ENCODE assay signal across 10 cellular contexts in genomic region chr12:119180380-119181040, GRCh38. TPM values are rescaled to one million over a fixed set of nuclear protein-coding genes. Genes with fewer than 3 reads are reported as not detected.
DNase-seq lines count a peak whose midpoint lies in the region; ATAC-seq and TF ChIP-seq lines count a peak whose summit lies in the region.
"Had no signal": no experiment of that assay in that cellular context is flagged by ENCODE, and none has a peak within 500 bp of the region (broad histone marks: within the 10 kb centered on the region; RNA-seq: fewer than 3 reads in every experiment).

No MANE protein-coding gene starts in this region.

- DNase-seq in Caki2 (ENCODE audit: low read depth) (peak; percentile 56), WTC11 (ENCODE audit: low spot score) (no peak), left ventricle myocardium superior (peak; percentile 64), progenitor cell of endocrine pancreas (ENCODE audit: low spot score, unreplicated experiment) (no peak), left lobe of liver (ENCODE audit: low spot score) (no peak)
- DNase-seq: activated CD4-positive, alpha-beta T cell treated with anti-CD3 and anti-CD28 coated beads, Interleukin-2, amount 10 ng/mL, durations not matched to agents 24 days and 14 days; glutamatergic neuron had no signal

- intact Hi-C loops in left ventricle myocardium superior (cut with micrococcal nuclease), result no loop called here

- CTCF ChIA-PET in WTC11 (lab: Charles Lee), result interaction anchor here (2.1 to 2.8 kb wide), 2 partner anchors 143 to 232 kb away, joined by 6 to 15 read pairs; no protein-coding TSS in a partner anchor

- H3K36me3 Mint-ChIP-seq in WTC11 (no peaks in the 10 kb centered on the region), progenitor cell of endocrine pancreas (ENCODE audit: insufficient read depth) (no peaks in the 10 kb centered on the region)

- peaks cover 50% of the 10 kb centered on the region for H3K4me1 Mint-ChIP-seq in WTC11
- peaks cover 46% of the 10 kb centered on the region for H3K4me1 Mint-ChIP-seq in progenitor cell of endocrine pancreas (ENCODE audit: low read depth)
- H3K4me1 Mint-ChIP-seq: activated CD4-positive, alpha-beta T cell treated with anti-CD3 and anti-CD28 coated beads, Interleukin-2, amount 10 ng/mL, durations not matched to agents 24 days and 14 days had no signal

- H3K4me3 Mint-ChIP-seq in WTC11 (peak overlapping the region; percentile 58), progenitor cell of endocrine pancreas (ENCODE audit: low read depth) (peak overlapping the region; percentile 71)
- H3K4me3 Mint-ChIP-seq: activated CD4-positive, alpha-beta T cell treated with anti-CD3 and anti-CD28 coated beads, Interleukin-2, amount 10 ng/mL, durations not matched to agents 24 days and 14 days had no signal

- TF ChIP-seq CTCF in WTC11 (IDR thresholded peaks at IDR 0.05) (no peak), progenitor cell of endocrine pancreas (IDR thresholded peaks at IDR 0.05; ENCODE audit: unreplicated experiment) (no peak)

- ATAC-seq in WTC11, result no peak
- no peak for ATAC-seq in left ventricle myocardium superior
- no peak for ATAC-seq in GM19455 (IDR thresholded peaks at IDR 0.05; ENCODE audit: unreplicated experiment)
- ATAC-seq in left lobe of liver, result no peak
- ATAC-seq in GM21528 (IDR thresholded peaks at IDR 0.05; ENCODE audit: low FRiP score, unreplicated experiment), result no peak
- no peak for ATAC-seq in HG02973 (IDR thresholded peaks at IDR 0.05; ENCODE audit: unreplicated experiment)

- no peaks in the 10 kb centered on the region for H3K9me3 Mint-ChIP-seq in WTC11
- H3K9me3 Mint-ChIP-seq in progenitor cell of endocrine pancreas (ENCODE audit: low read depth), result no peaks in the 10 kb centered on the region
- H3K9me3 Mint-ChIP-seq: activated CD4-positive, alpha-beta T cell treated with anti-CD3 and anti-CD28 coated beads, Interleukin-2, amount 10 ng/mL, durations not matched to agents 24 days and 14 days had no signal

- POLR2A ChIA-PET in WTC11 (lab: Charles Lee), result interaction anchor here (2.5 kb wide), 1 partner anchor 27 kb away, joined by 14 read pairs; no protein-coding TSS in a partner anchor

- no peaks in the 10 kb centered on the region for H3K27me3 Mint-ChIP-seq in WTC11 (ENCODE audit: low read depth)
- peaks cover 3% of the 10 kb centered on the region for H3K27me3 Mint-ChIP-seq in progenitor cell of endocrine pancreas
- H3K27me3 Mint-ChIP-seq: activated CD4-positive, alpha-beta T cell treated with anti-CD3 and anti-CD28 coated beads, Interleukin-2, amount 10 ng/mL, durations not matched to agents 24 days and 14 days had no signal

- H3K27ac Mint-ChIP-seq in WTC11 (peak overlapping the region; percentile 84), progenitor cell of endocrine pancreas (peak overlapping the region; percentile 96)
- H3K27ac Mint-ChIP-seq: activated CD4-positive, alpha-beta T cell treated with anti-CD3 and anti-CD28 coated beads, Interleukin-2, amount 10 ng/mL, durations not matched to agents 24 days and 14 days had no signal

- in situ Hi-C loops in Caki2 (cut with HindIII; ENCODE audit: low pct_unique_long_range_greater_than_20kb, low sequenced_read_pairs), result no loop called here

TF ChIP-seq in WTC11, 78 proteins besides CTCF, POLR2A, EP300 and RAD21:
- no peak for TF ChIP-seq CBFB (CRISPR knock-in tag; IDR thresholded peaks at IDR 0.05; ENCODE audit: low read depth)
- TF ChIP-seq NFE2L1 (CRISPR knock-in tag; IDR thresholded peaks at IDR 0.05), result peak; percentile 61; the same call in 1 of the 2 replicates
- no peak for TF ChIP-seq GRHL2 (CRISPR knock-in tag; IDR thresholded peaks at IDR 0.05; ENCODE audit: insufficient replicate concordance, severe bottlenecking)

RNA-seq across cellular contexts. Expression of gene HSPB8, which starts 1.8 kb away (rescaled TPM):
- 13.0 and 23.5 TPM in 2 replicates for total RNA-seq in Caki2 (2014; rRNA removed; shearing (Covaris generic); ENCODE audit: low replicate concordance)
- total RNA-seq in WTC11 (2021), result 6.7 to 7.6 TPM (median 7.6 TPM) in 3 replicates
- total RNA-seq in left ventricle myocardium superior, result 504 TPM
- total RNA-seq in progenitor cell of endocrine pancreas, result 37.9 and 38.7 TPM in 2 replicates
- 0.96 TPM for total RNA-seq in left lobe of liver
- total RNA-seq: activated CD4-positive, alpha-beta T cell treated with anti-CD3 and anti-CD28 coated beads, Interleukin-2, amount 10 ng/mL, durations not matched to agents 24 days and 14 days had no signal

Comparison
In these comparisons a context has a peak if more than half of its experiments do, and no peak if none do; other contexts are left out.
1. DNase-seq: peak in Caki2 (single experiment) and left ventricle myocardium superior (single experiment); none in WTC11 (single experiment), progenitor cell of endocrine pancreas (single experiment) and left lobe of liver (single experiment).
2. RNA of gene HSPB8, which starts 1.8 kb away (total RNA-seq): 504 TPM in left ventricle myocardium superior (single experiment); 37.9 to 38.7 TPM in progenitor cell of endocrine pancreas, 13.0 to 23.5 TPM in Caki2, 6.7 to 7.6 TPM in WTC11 and 0.96 TPM in left lobe of liver (single experiment); every median in the first group is over 10 times any median in the second.